ENCODE assay signal across 1 cellular context in the genomic region with DNA sequence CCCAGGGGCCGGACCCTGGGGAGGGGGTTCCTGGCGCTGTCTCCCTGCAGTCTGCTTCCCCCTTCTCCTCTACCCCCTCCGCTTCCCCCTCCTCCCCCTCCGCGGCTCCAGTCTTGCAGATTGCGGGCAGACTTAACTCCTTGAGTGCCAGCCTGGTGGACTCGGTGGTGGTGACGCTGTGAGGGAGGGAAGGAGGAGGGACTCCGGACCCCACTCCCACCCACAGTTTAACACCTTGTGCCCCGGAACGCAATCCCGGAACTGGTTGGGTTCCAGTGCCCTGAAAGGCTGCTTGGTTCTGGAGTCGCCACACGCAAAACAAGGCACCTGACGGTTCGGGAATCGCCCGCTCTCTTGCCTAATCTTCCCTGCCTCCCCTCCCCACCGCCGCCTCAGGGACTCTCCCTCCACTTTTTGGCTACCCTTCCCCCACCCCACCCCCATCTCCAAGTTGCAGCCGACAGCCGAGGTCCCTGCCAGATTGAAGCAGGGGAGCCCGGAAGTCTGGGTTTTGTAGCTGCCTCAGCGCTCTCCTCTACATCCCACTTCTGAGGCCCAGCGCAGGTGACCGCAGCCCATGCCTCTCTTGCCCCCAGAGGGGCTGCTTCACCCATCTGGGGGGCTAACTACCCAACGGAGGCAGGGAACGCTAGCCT.
TF ChIP-seq lines count a peak whose summit lies in the region.

No MANE protein-coding gene starts in this region.

TF ChIP-seq in endothelial cell of umbilical vein, 7 proteins besides CTCF, POLR2A, EP300 and RAD21 (continued from another document):
- TF ChIP-seq MYC (IDR thresholded peaks at IDR 0.05; ENCODE audit: low read depth, low read length) (no peak), GATA2 (IDR thresholded peaks at IDR 0.05; ENCODE audit: insufficient read depth, insufficient read length, low read depth, low read length) (no peak), JUN (IDR thresholded peaks at IDR 0.05; ENCODE audit: borderline replicate concordance, insufficient read depth, insufficient read length, low read depth) (no peak), POLR2AphosphoS5 (IDR thresholded peaks at IDR 0.05; ENCODE audit: insufficient read depth, low read depth, low read length) (no peak), FOS (IDR thresholded peaks at IDR 0.05; ENCODE audit: borderline replicate concordance, insufficient read depth, low read length) (no peak)
